ENCODE assay signal across 18 cellular contexts in genomic region chr4:150219841-150220240, GRCh38.
DNase-seq lines count a peak whose midpoint lies in the region; ATAC-seq, FAIRE-seq and TF ChIP-seq lines count a peak whose summit lies in the region.
"Had no signal": no experiment of that assay in that cellular context is flagged by ENCODE, and none has a peak within 500 bp of the region (broad histone marks: within the 10 kb centered on the region; RNA-seq: fewer than 3 reads in every experiment).

No MANE protein-coding gene starts in this region.

- no peaks in the 10 kb centered on the region for H3K27me3 ChIP-seq in small intestine (ENCODE audit: control insufficient read depth in 2 of 2, insufficient read depth in 2 of 2, low read length in 2 of 2)

- DNase-seq in EH (ENCODE audit: low read depth), result peak; percentile 73
- DNase-seq in RPMI7951 (ENCODE audit: low read depth), result peak; percentile 32
- peak; percentile 71 for DNase-seq in fibroblast of mammary gland (ENCODE audit: low read depth)
- peak; percentile 28 for DNase-seq in small intestine
- no peak for DNase-seq in activated CD4-positive, alpha-beta T cell treated with anti-CD3 and anti-CD28 coated beads for 1 hour
- DNase-seq in NCI-H446 treated with DMSO at 0.1 percent for 48 hours (lab: John Stamatoyannopoulos, UW), result no peak
- DNase-seq: ACHN; CD8-positive, alpha-beta T cell; H9; NCI-H1436 treated with DMSO at 0.1 percent for 48 hours; NCI-H2081; NCI-H524; SHP77 treated with DMSO at 0.1 percent for 48 hours had no signal

- H3K4me3 ChIP-seq in fibroblast of mammary gland (ENCODE audit: control insufficient read depth, low read depth, low read length) (no peak overlapping the region), small intestine (ENCODE audit: low read depth in 1 of 2, low read length in 2 of 2) (no peak overlapping the region)

- ATAC-seq in HG03095 (IDR thresholded peaks at IDR 0.05; ENCODE audit: unreplicated experiment), result no peak
- ATAC-seq: CD8-positive, alpha-beta T cell; Panc1; SK-N-SH treated with all-trans-retinoic acid at 6 μM for 48 hours had no signal

- TF ChIP-seq CTCF in fibroblast of mammary gland (conservative IDR thresholded peaks at IDR 0.05; ENCODE audit: control insufficient read depth, insufficient read depth, low read depth, low read length), result no peak

- no peak for FAIRE-seq in small intestine (lab: Jason Lieb, UNC)
- FAIRE-seq: HTR-8/SVneo had no signal

- H3K9me3 ChIP-seq in small intestine (ENCODE audit: control insufficient read depth, low read depth), result no peaks in the 10 kb centered on the region

- H3K4me1 ChIP-seq in small intestine (ENCODE audit: control insufficient read depth in 2 of 2, insufficient read depth in 1 of 2, low read depth in 1 of 2, low read length in 1 of 2), result no peaks in the 10 kb centered on the region

- peaks cover 0 to 2% of the 10 kb centered on the region in 2 donors for H3K36me3 ChIP-seq in small intestine (ENCODE audit: control insufficient read depth in 2 of 2, insufficient read depth in 2 of 2, low read length in 2 of 2)

- 46 to 65% (median 57%) methylated on average over 4 of the region's 4 CpGs for WGBS in small intestine, 3 donors

- no peak overlapping the region for H3K27ac ChIP-seq in small intestine (ENCODE audit: low read depth in 1 of 2, low read length in 1 of 2)
- H3K27ac ChIP-seq: HL-60 had no signal

Comparison
In these comparisons a context has a peak if more than half of its experiments do, and no peak if none do; other contexts are left out.
1. DNase-seq: peak in EH (single experiment), RPMI7951 (single experiment), fibroblast of mammary gland (single experiment) and small intestine (single experiment); none in activated CD4-positive, alpha-beta T cell treated with anti-CD3 and anti-CD28 coated beads for 1 hour (single experiment) and NCI-H446 treated with DMSO at 0.1 percent for 48 hours (single experiment).